In the genomic region with DNA sequence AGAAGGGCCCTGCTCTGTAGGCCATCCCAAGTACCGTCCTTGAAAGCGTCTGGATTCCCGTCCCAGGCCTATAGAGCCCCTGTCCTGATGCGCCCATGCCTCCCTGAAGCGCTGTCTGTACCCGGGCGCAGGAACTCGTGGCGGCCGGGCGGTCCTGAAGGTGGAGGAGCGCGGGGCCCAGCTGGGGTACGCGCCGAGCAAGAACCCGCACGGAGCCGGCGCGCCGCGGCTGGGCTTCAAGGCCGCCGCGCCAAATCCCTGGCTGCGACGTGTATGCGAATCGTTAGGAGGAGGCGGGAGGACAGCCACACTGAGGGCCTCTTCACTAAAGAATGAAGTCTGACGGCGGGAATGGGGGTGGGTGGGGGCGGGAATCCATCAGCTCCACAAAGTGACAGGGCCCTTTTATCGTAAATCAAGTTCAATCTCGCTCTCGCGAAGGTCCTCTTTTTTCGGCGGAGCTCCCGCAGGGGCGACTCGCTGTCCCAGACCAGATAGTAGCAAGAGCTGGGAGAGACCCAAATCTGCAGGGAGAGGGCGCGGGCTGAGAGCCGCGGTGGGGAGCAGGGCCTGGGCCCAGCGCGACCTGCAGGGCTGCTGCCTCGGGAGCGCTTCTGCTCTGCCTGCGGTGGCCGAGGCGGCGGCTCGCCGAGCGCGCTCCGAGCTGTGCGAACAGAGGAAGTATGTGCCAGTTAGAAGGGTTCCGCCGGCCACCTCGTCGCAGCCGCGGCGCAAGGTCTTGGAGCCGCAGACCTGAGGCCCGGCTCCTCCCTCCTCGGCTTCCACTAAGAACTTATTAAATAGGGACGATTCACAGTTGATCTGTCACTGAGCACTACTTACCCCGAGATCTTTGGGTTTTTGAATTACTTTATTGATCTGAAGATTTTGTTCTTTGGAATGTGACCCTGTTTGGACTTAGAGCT, we compare ENCODE assay signal across 9 cellular contexts. TPM values are rescaled to one million over a fixed set of nuclear protein-coding genes. Genes with fewer than 3 reads are reported as not detected.
DNase-seq lines count a peak whose midpoint lies in the region; ATAC-seq and TF ChIP-seq lines count a peak whose summit lies in the region.
"Had no signal": no experiment of that assay in that cellular context is flagged by ENCODE, and none has a peak within 500 bp of the region (broad histone marks: within the 10 kb centered on the region; RNA-seq: fewer than 3 reads in every experiment).

No MANE protein-coding gene starts in this region.

- peaks cover 4% of the 10 kb centered on the region for H3K36me3 Mint-ChIP-seq in activated CD8-positive, alpha-beta T cell treated with anti-CD3 and anti-CD28 coated beads, Interleukin-2, amount 10 ng/mL, durations not matched to agents 7 days and 5 days (ENCODE audit: low read depth)

- peak overlapping the region; percentile 35 to 61 (median 51) for H3K4me3 ChIP-seq in subcutaneous abdominal adipose tissue (ENCODE audit: low read depth in 1 of 5, low read length in 5 of 5)
- peak overlapping the region in 2 of 4 donors; percentile 22 to 45 for H3K4me3 ChIP-seq in transverse colon

- DNase-seq in NOMO-1 treated with DMSO at 0.1 percent for 48 hours (lab: John Stamatoyannopoulos, UW; ENCODE audit: unreplicated experiment) (peak; percentile 21), NOMO-1 treated with dmso at 0.1 percent for 144 hours (lab: John Stamatoyannopoulos, UW; ENCODE audit: unreplicated experiment) (no peak), iris pigment epithelial cell (ENCODE audit: low read depth) (peak; percentile 10), transverse colon (no peak)
- DNase-seq in activated CD8-positive, alpha-beta T cell treated with anti-CD3 and anti-CD28 coated beads, Interleukin-2, amount 10 ng/mL, durations not matched to agents 7 days and 5 days: no peak
- no peak for DNase-seq in NK-92 treated with Interleukin-12 subunit alpha and Interleukin-12 subunit beta, amount 100 ng/mL, for 24 hours (lab: John Stamatoyannopoulos, UW)

- no peak overlapping the region for H3K9ac ChIP-seq in subcutaneous abdominal adipose tissue (ENCODE audit: low read length in 5 of 5)
- H3K9ac ChIP-seq: KMS-11 had no signal

- peak; percentile 33 for ATAC-seq in activated CD8-positive, alpha-beta T cell treated with anti-CD3 and anti-CD28 coated beads, Interleukin-2, amount 10 ng/mL, durations not matched to agents 7 days and 5 days
- ATAC-seq in HG02798 (IDR thresholded peaks at IDR 0.05; ENCODE audit: poor library complexity, unreplicated experiment): no peak

- peaks cover 10% of the 10 kb centered on the region for H3K4me1 Mint-ChIP-seq in activated CD8-positive, alpha-beta T cell treated with anti-CD3 and anti-CD28 coated beads, Interleukin-2, amount 10 ng/mL, durations not matched to agents 7 days and 5 days (ENCODE audit: low read depth)

- H3K27me3 Mint-ChIP-seq in activated CD8-positive, alpha-beta T cell treated with anti-CD3 and anti-CD28 coated beads, Interleukin-2, amount 10 ng/mL, durations not matched to agents 7 days and 5 days (ENCODE audit: low read depth): peaks cover 63% of the 10 kb centered on the region

- WGBS in transverse colon (ENCODE audit: low coverage in 1 of 2), 2 donors: 0 to 8% methylated on average over 1 to 71 of the region's 73 CpGs

- no peak for TF ChIP-seq EP300 in transverse colon (IDR thresholded peaks at IDR 0.05; ENCODE audit: low read depth)

- no peak for TF ChIP-seq POLR2A in transverse colon (IDR thresholded peaks at IDR 0.05)

- intact Hi-C loops in transverse colon (cut with DNase I; ENCODE audit: low total_unique reads): no loop called here

- TF ChIP-seq CTCF in transverse colon (IDR thresholded peaks at IDR 0.05): no peak

- H3K4me3 Mint-ChIP-seq in activated CD8-positive, alpha-beta T cell treated with anti-CD3 and anti-CD28 coated beads, Interleukin-2, amount 10 ng/mL, durations not matched to agents 7 days and 5 days: peak overlapping the region; percentile 25

- CTCF ChIA-PET in activated CD8-positive, alpha-beta T cell treated with anti-CD3 and anti-CD28 coated beads, Interleukin-2, amount 10 ng/mL, durations not matched to agents 7 days and 5 days (lab: Charles Lee): interaction anchor here (5.7 kb wide), 1 partner anchor 14 kb away, joined by 31 read pairs; no protein-coding TSS in a partner anchor

- POLR2A ChIA-PET in activated CD8-positive, alpha-beta T cell treated with anti-CD3 and anti-CD28 coated beads, Interleukin-2, amount 10 ng/mL, durations not matched to agents 7 days and 5 days (lab: Charles Lee): interaction anchor here (1.3 kb wide), 1 partner anchor 19 kb away, joined by 6 read pairs; no protein-coding TSS in a partner anchor

- in situ Hi-C loops in transverse colon (cut with MboI; ENCODE audit: low pct_ligation_motif_present in 1 of 4, low pct_unique_long_range_greater_than_20kb in 1 of 4, low sequenced_read_pairs in 3 of 4): no loop called here

- H3K36me3 ChIP-seq in subcutaneous abdominal adipose tissue (ENCODE audit: control insufficient read depth in 5 of 5, insufficient read depth in 5 of 5, low read length in 5 of 5) (no peaks in the 10 kb centered on the region), transverse colon (no peaks in the 10 kb centered on the region)

- no peak overlapping the region for H3K27ac Mint-ChIP-seq in activated CD8-positive, alpha-beta T cell treated with anti-CD3 and anti-CD28 coated beads, Interleukin-2, amount 10 ng/mL, durations not matched to agents 7 days and 5 days

- H3K27me3 ChIP-seq in subcutaneous abdominal adipose tissue (ENCODE audit: control insufficient read depth in 5 of 5, insufficient read depth in 4 of 5, low read length in 5 of 5): peaks cover 47 to 80% (median 64%) of the 10 kb centered on the region in 5 donors
- H3K27me3 ChIP-seq in transverse colon: peaks cover 97% of the 10 kb centered on the region

- H3K9me3 ChIP-seq in subcutaneous abdominal adipose tissue (ENCODE audit: control insufficient read depth in 5 of 5, low read length in 5 of 5) (peaks cover 0 to 2% (median 0%) of the 10 kb centered on the region in 5 donors), transverse colon (no peaks in the 10 kb centered on the region)

- H3K9me3 Mint-ChIP-seq in activated CD8-positive, alpha-beta T cell treated with anti-CD3 and anti-CD28 coated beads, Interleukin-2, amount 10 ng/mL, durations not matched to agents 7 days and 5 days (ENCODE audit: insufficient read depth): no peaks in the 10 kb centered on the region

- peaks cover 2 to 23% (median 20%) of the 10 kb centered on the region in 5 donors for H3K4me1 ChIP-seq in subcutaneous abdominal adipose tissue (ENCODE audit: control insufficient read depth in 5 of 5, insufficient read depth in 5 of 5, low read length in 5 of 5)
- peaks cover 3 to 19% (median 14%) of the 10 kb centered on the region in 4 donors for H3K4me1 ChIP-seq in transverse colon

- no peak overlapping the region for H3K27ac ChIP-seq in subcutaneous abdominal adipose tissue (ENCODE audit: low read depth, low read length)
- no peak overlapping the region for H3K27ac ChIP-seq in transverse colon
- H3K27ac ChIP-seq: KMS-11 had no signal

RNA-seq across cellular contexts. Expression of gene BARHL2, which starts 10.4 kb away (rescaled TPM):
- total RNA-seq in activated CD8-positive, alpha-beta T cell treated with anti-CD3 and anti-CD28 coated beads, Interleukin-2, amount 10 ng/mL, durations not matched to agents 7 days and 5 days: not detected
- not detected for total RNA-seq in transverse colon

Comparison
In these comparisons a context has a peak if more than half of its experiments do, and no peak if none do; other contexts are left out.
1. DNase-seq: peak in NOMO-1 treated with DMSO at 0.1 percent for 48 hours (single experiment) and iris pigment epithelial cell (single experiment); none in NOMO-1 treated with dmso at 0.1 percent for 144 hours (single experiment), activated CD8-positive, alpha-beta T cell treated with anti-CD3 and anti-CD28 coated beads, Interleukin-2, amount 10 ng/mL, durations not matched to agents 7 days and 5 days (single experiment), transverse colon (single experiment) and NK-92 treated with Interleukin-12 subunit alpha and Interleukin-12 subunit beta, amount 100 ng/mL, for 24 hours (single experiment).